1 cellular context compared by ENCODE assay signal in the genomic region with DNA sequence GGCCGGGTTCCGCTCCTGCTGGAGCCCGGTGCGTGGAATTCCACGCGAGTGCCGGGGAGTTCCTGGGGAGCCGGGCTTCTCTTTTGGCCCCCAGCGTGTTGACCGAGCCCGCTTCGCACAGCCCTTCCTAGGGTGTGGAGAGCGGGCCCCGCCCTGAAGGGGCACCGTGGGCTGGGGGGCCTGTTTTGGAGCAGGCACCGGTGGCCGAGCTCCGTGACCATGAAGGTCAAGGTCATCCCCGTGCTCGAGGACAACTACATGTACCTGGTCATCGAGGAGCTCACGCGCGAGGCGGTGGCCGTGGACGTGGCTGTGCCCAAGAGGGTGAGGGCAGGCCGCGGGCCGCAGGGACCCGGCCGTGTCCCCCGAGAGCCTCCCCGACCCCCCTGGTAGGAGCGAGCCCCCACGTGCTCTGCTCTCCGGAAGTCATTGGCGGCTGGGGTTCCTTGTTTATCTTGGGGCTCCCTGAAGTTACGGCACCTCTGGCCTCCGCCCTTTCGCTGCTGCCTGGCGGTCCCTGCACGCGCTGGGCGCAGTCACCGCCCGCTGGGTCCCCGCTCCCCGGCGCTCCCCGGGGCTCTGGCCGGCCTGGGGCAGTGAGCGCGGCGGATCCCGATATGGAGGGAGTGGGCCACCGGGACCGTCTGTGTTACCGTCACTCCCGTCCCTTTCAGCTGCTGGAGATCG.
A peak's percentile ranks its signal among the peaks of the same experiment; 100 is the strongest.
TF ChIP-seq lines count a peak whose summit lies in the region.

No MANE protein-coding gene starts in this region.

TF ChIP-seq in WTC11, 78 proteins besides CTCF, POLR2A, EP300 and RAD21:
- TF ChIP-seq, protein P1, sequence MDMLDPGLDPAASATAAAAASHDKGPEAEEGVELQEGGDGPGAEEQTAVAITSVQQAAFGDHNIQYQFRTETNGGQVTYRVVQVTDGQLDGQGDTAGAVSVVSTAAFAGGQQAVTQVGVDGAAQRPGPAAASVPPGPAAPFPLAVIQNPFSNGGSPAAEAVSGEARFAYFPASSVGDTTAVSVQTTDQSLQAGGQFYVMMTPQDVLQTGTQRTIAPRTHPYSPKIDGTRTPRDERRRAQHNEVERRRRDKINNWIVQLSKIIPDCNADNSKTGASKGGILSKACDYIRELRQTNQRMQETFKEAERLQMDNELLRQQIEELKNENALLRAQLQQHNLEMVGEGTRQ (CRISPR knock-in tag; IDR thresholded peaks at IDR 0.05) = peak; percentile 48
- TF ChIP-seq JUN (CRISPR knock-in tag; IDR thresholded peaks at IDR 0.05) (0 out of 2 replicates have a peak, but pooled peaks have one; percentile 8), CREM (CRISPR knock-in tag; IDR thresholded peaks at IDR 0.05) (0 out of 2 replicates have a peak, but pooled peaks have one; percentile 26), ZNF232 (CRISPR knock-in tag; IDR thresholded peaks at IDR 0.05) (no peak), NFATC4 (CRISPR knock-in tag; IDR thresholded peaks at IDR 0.05) (no peak), MYBL2 (CRISPR knock-in tag; IDR thresholded peaks at IDR 0.05) (no peak), ZNF423 (CRISPR knock-in tag; IDR thresholded peaks at IDR 0.05) (peak; percentile 45; the same call in 1 of the 2 replicates), ETV6 (CRISPR knock-in tag; IDR thresholded peaks at IDR 0.05) (no peak), GRHL2 (CRISPR knock-in tag; IDR thresholded peaks at IDR 0.05; ENCODE audit: insufficient replicate concordance, severe bottlenecking) (no peak), ESRRA (CRISPR knock-in tag; IDR thresholded peaks at IDR 0.05; ENCODE audit: borderline replicate concordance) (peak; percentile 28; the same call in 1 of the 2 replicates), ZNF121 (CRISPR knock-in tag; IDR thresholded peaks at IDR 0.05) (no peak), RELA (CRISPR knock-in tag; IDR thresholded peaks at IDR 0.05; ENCODE audit: borderline replicate concordance) (no peak), SP1 (CRISPR knock-in tag; conservative IDR thresholded peaks at IDR 0.05) (0 out of 2 replicates have a peak, but pooled peaks have one; percentile 0), FOXP1 (CRISPR knock-in tag; IDR thresholded peaks at IDR 0.05; ENCODE audit: borderline replicate concordance) (0 out of 2 replicates have a peak, but pooled peaks have one; percentile 26), GABPB1 (CRISPR knock-in tag; IDR thresholded peaks at IDR 0.05) (no peak), TP53 (CRISPR knock-in tag; IDR thresholded peaks at IDR 0.05) (no peak)
- TF ChIP-seq, protein P2, sequence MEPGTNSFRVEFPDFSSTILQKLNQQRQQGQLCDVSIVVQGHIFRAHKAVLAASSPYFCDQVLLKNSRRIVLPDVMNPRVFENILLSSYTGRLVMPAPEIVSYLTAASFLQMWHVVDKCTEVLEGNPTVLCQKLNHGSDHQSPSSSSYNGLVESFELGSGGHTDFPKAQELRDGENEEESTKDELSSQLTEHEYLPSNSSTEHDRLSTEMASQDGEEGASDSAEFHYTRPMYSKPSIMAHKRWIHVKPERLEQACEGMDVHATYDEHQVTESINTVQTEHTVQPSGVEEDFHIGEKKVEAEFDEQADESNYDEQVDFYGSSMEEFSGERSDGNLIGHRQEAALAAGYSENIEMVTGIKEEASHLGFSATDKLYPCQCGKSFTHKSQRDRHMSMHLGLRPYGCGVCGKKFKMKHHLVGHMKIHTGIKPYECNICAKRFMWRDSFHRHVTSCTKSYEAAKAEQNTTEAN (CRISPR knock-in tag; IDR thresholded peaks at IDR 0.05) = peak; percentile 23; the same call in 1 of the 2 replicates
- TF ChIP-seq, protein P3, sequence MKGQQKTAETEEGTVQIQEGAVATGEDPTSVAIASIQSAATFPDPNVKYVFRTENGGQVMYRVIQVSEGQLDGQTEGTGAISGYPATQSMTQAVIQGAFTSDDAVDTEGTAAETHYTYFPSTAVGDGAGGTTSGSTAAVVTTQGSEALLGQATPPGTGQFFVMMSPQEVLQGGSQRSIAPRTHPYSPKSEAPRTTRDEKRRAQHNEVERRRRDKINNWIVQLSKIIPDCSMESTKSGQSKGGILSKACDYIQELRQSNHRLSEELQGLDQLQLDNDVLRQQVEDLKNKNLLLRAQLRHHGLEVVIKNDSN (CRISPR knock-in tag; IDR thresholded peaks at IDR 0.05) = peak; percentile 56; the same call in 1 of the 2 replicates
- TF ChIP-seq, protein P4, sequence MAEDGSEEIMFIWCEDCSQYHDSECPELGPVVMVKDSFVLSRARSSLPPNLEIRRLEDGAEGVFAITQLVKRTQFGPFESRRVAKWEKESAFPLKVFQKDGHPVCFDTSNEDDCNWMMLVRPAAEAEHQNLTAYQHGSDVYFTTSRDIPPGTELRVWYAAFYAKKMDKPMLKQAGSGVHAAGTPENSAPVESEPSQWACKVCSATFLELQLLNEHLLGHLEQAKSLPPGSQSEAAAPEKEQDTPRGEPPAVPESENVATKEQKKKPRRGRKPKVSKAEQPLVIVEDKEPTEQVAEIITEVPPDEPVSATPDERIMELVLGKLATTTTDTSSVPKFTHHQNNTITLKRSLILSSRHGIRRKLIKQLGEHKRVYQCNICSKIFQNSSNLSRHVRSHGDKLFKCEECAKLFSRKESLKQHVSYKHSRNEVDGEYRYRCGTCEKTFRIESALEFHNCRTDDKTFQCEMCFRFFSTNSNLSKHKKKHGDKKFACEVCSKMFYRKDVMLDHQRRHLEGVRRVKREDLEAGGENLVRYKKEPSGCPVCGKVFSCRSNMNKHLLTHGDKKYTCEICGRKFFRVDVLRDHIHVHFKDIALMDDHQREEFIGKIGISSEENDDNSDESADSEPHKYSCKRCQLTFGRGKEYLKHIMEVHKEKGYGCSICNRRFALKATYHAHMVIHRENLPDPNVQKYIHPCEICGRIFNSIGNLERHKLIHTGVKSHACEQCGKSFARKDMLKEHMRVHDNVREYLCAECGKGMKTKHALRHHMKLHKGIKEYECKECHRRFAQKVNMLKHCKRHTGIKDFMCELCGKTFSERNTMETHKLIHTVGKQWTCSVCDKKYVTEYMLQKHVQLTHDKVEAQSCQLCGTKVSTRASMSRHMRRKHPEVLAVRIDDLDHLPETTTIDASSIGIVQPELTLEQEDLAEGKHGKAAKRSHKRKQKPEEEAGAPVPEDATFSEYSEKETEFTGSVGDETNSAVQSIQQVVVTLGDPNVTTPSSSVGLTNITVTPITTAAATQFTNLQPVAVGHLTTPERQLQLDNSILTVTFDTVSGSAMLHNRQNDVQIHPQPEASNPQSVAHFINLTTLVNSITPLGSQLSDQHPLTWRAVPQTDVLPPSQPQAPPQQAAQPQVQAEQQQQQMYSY (CRISPR knock-in tag; IDR thresholded peaks at IDR 0.05) = no peak
- TF ChIP-seq, protein P5, sequence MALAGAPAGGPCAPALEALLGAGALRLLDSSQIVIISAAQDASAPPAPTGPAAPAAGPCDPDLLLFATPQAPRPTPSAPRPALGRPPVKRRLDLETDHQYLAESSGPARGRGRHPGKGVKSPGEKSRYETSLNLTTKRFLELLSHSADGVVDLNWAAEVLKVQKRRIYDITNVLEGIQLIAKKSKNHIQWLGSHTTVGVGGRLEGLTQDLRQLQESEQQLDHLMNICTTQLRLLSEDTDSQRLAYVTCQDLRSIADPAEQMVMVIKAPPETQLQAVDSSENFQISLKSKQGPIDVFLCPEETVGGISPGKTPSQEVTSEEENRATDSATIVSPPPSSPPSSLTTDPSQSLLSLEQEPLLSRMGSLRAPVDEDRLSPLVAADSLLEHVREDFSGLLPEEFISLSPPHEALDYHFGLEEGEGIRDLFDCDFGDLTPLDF (CRISPR knock-in tag; IDR thresholded peaks at IDR 0.05) = no peak
